Comparison of ENCODE assay signal across 1 cellular context in genomic region chr2:74201196-74201595, GRCh38.
TF ChIP-seq lines count a peak whose summit lies in the region.

No MANE protein-coding gene starts in this region.

TF ChIP-seq in IMR-90, 13 proteins besides CTCF, POLR2A, EP300 and RAD21:
- TF ChIP-seq BHLHE40 (IDR thresholded peaks at IDR 0.05; ENCODE audit: low read depth, low read length) (no peak), RFX5 (IDR thresholded peaks at IDR 0.05; ENCODE audit: low read depth, low read length) (no peak), MAFK (IDR thresholded peaks at IDR 0.05; ENCODE audit: low read depth, low read length) (no peak), CHD1 (IDR thresholded peaks at IDR 0.05; ENCODE audit: low read depth, low read length) (no peak), NFE2L2 (IDR thresholded peaks at IDR 0.05; ENCODE audit: low read depth, low read length) (no peak), RCOR1 (IDR thresholded peaks at IDR 0.05; ENCODE audit: insufficient replicate concordance, low read length) (no peak), MXI1 (IDR thresholded peaks at IDR 0.05; ENCODE audit: borderline replicate concordance, low read depth, low read length) (no peak), SMC3 (IDR thresholded peaks at IDR 0.05; ENCODE audit: low read depth, low read length) (no peak), MAZ (IDR thresholded peaks at IDR 0.05; ENCODE audit: borderline replicate concordance, low read depth, low read length) (no peak), ELK1 (IDR thresholded peaks at IDR 0.05; ENCODE audit: borderline replicate concordance, low read depth, low read length) (no peak), FOS (IDR thresholded peaks at IDR 0.05; ENCODE audit: low read depth, low read length) (no peak), USF2 (IDR thresholded peaks at IDR 0.05; ENCODE audit: low read depth, low read length) (no peak), CEBPB (IDR thresholded peaks at IDR 0.05; ENCODE audit: low read depth, low read length) (no peak)
